Comparison of ENCODE assay signal across 13 cellular contexts in the genomic region with DNA sequence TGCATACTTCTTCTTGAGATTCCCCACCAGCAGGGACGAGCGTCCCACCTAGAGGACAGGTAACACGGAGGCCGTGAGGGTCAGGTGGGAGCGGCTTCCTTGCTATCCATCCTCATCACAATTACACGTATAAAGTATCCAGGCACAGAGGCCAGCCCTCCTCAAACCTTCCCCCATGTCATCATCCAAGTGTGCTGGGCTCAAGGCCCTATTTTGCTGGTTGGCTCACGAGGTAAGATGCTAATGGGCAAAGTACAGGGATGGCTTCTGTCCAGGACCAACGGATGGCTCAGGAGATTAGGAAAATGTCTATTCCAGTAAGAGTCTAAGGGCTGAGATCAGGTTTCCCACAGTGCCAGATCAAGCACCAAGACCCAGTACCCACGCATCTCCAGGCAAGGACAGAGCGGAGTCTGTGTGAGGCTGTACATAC. TPM values are rescaled to one million over a fixed set of nuclear protein-coding genes. Genes with fewer than 3 reads are reported as not detected.
DNase-seq lines count a peak whose midpoint lies in the region; ATAC-seq and TF ChIP-seq lines count a peak whose summit lies in the region.
"Had no signal": no experiment of that assay in that cellular context is flagged by ENCODE, and none has a peak within 500 bp of the region (broad histone marks: within the 10 kb centered on the region; RNA-seq: fewer than 3 reads in every experiment).

No MANE protein-coding gene starts in this region.

- DNase-seq in G401 (ENCODE audit: low spot score) (peak; percentile 84), astrocyte of the cerebellum (ENCODE audit: low read depth) (peak; percentile 62), glutamatergic neuron (no peak), gastrocnemius medialis (peak; percentile 66 to 84), NCI-H1930 (lab: John Stamatoyannopoulos, UW) (no peak)
- no peak for DNase-seq in activated naive CD4-positive, alpha-beta T cell treated with anti-CD3 and anti-CD28 coated beads, Interleukin-2, amount 50 U/mL, for 16 hours
- DNase-seq: activated CD4-positive, CD25-positive, alpha-beta regulatory T cell; CD8-positive, alpha-beta T cell; NCI-H1694; stimulated activated naive CD4-positive, alpha-beta T cell had no signal

- intact Hi-C loops in gastrocnemius medialis (cut with DNase I; ENCODE audit: low total_unique reads), result no loop called here

- H3K9me3 Mint-ChIP-seq in glutamatergic neuron (ENCODE audit: unreplicated experiment), result peaks cover 23% of the 10 kb centered on the region
- H3K9me3 Mint-ChIP-seq: CD8-positive, alpha-beta T cell had no signal

- no peaks in the 10 kb centered on the region for H3K27me3 ChIP-seq in gastrocnemius medialis

- peaks cover 4% of the 10 kb centered on the region for H3K36me3 Mint-ChIP-seq in glutamatergic neuron (ENCODE audit: unreplicated experiment)

- peaks cover 54% of the 10 kb centered on the region for H3K4me1 Mint-ChIP-seq in glutamatergic neuron (ENCODE audit: low read depth, unreplicated experiment)

- no peak for TF ChIP-seq POLR2A in gastrocnemius medialis (IDR thresholded peaks at IDR 0.05)

- ATAC-seq in gastrocnemius medialis, result peak; percentile 40 to 55
- ATAC-seq in HG03135 (IDR thresholded peaks at IDR 0.05; ENCODE audit: unreplicated experiment), result no peak
- no peak for ATAC-seq in HG03196 (IDR thresholded peaks at IDR 0.05; ENCODE audit: unreplicated experiment)
- ATAC-seq: CD8-positive, alpha-beta T cell had no signal

- TF ChIP-seq CTCF in astrocyte of the cerebellum (IDR thresholded peaks at IDR 0.05; ENCODE audit: low read depth, low read length, missing control alignments) (no peak), glutamatergic neuron (IDR thresholded peaks at IDR 0.05; ENCODE audit: partially characterized antibody, unreplicated experiment) (no peak), gastrocnemius medialis (IDR thresholded peaks at IDR 0.05 in 4 of 5, conservative IDR thresholded peaks at IDR 0.05 in 1 of 5) (no peak)

- peaks cover 82 to 86% of the 10 kb centered on the region in 2 donors for H3K4me1 ChIP-seq in gastrocnemius medialis

- peaks cover 13 to 47% of the 10 kb centered on the region in 2 donors for H3K36me3 ChIP-seq in gastrocnemius medialis

- peak overlapping the region; percentile 28 for H3K27ac Mint-ChIP-seq in glutamatergic neuron (ENCODE audit: unreplicated experiment)
- H3K27ac Mint-ChIP-seq: CD8-positive, alpha-beta T cell had no signal

- H3K27me3 Mint-ChIP-seq in glutamatergic neuron (ENCODE audit: unreplicated experiment), result peaks cover 11% of the 10 kb centered on the region

- in situ Hi-C loops in G401 (cut with HindIII; ENCODE audit: low sequenced_read_pairs) (no loop called here), astrocyte of the cerebellum (cut with HindIII; ENCODE audit: low sequenced_read_pairs) (no loop called here), gastrocnemius medialis (cut with MboI; ENCODE audit: low sequenced_read_pairs in 4 of 4) (no loop called here)

- H3K4me3 ChIP-seq in astrocyte of the cerebellum (ENCODE audit: low read depth, low read length) (no peak overlapping the region), gastrocnemius medialis (no peak overlapping the region)

- H3K27ac ChIP-seq in gastrocnemius medialis, result peak overlapping the region; percentile 94 to 99 (median 98)

- no peaks in the 10 kb centered on the region for H3K9me3 ChIP-seq in gastrocnemius medialis

- H3K4me3 Mint-ChIP-seq in glutamatergic neuron (ENCODE audit: unreplicated experiment), result no peak overlapping the region
- H3K4me3 Mint-ChIP-seq: CD8-positive, alpha-beta T cell had no signal

RNA-seq across cellular contexts. Expression of a gene that starts 11.5 kb away (rescaled TPM):
- total RNA-seq in G401 (2014; rRNA removed; shearing (Covaris generic)), result not detected in 2 replicates
- 0.71 TPM for total RNA-seq in glutamatergic neuron (ENCODE audit: unreplicated experiment)
- total RNA-seq in gastrocnemius medialis, result not detected
- total RNA-seq: CD8-positive, alpha-beta T cell; HT1080 had no signal

Comparison
In these comparisons a context has a peak if more than half of its experiments do, and no peak if none do; other contexts are left out.
1. DNase-seq: peak in G401 (single experiment), astrocyte of the cerebellum (single experiment) and gastrocnemius medialis (2 of 2); none in glutamatergic neuron (single experiment), activated naive CD4-positive, alpha-beta T cell treated with anti-CD3 and anti-CD28 coated beads, Interleukin-2, amount 50 U/mL, for 16 hours (single experiment) and NCI-H1930 (0 of 2).
2. ATAC-seq: peak in gastrocnemius medialis (2 of 2); none in HG03135 (single experiment) and HG03196 (single experiment).